Comparison of ENCODE assay signal across 8 cellular contexts in the genomic region with DNA sequence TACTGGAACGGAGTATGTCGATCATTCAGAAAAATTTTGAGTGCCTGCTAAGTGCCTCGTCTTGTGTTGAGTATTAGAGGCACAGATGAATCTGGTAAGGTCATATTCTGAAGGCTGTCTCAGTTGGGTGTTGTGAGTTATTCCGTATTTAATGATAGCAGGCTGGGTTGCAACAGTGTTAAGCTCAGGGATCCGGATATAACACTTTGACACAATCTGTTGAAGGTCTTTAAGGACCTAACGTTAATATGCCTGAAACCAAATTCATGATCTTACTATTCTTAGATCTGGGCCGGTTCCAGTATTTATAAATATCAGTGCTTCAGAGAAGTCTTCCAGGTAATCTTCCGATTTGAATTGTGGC. TPM values are rescaled to one million over a fixed set of nuclear protein-coding genes. Genes with fewer than 3 reads are reported as not detected.
A peak's percentile ranks its signal among the peaks of the same experiment; 100 is the strongest.
DNase-seq lines count a peak whose midpoint lies in the region; ATAC-seq and TF ChIP-seq lines count a peak whose summit lies in the region.

No MANE protein-coding gene starts in this region.

- H3K27ac ChIP-seq in muscle layer of colon (ENCODE audit: low read depth, low read length) = peak overlapping the region; percentile 71

- peaks cover 18 to 28% (median 20%) of the 10 kb centered on the region in 3 donors for H3K4me1 Mint-ChIP-seq in IgD-negative memory B cell

- H3K4me3 ChIP-seq in AG04449 (ENCODE audit: low read depth, low read length) (peak overlapping the region; percentile 99), choroid plexus epithelial cell (ENCODE audit: low read depth, low read length) (peak overlapping the region; percentile 91), muscle layer of colon (ENCODE audit: low read depth in 1 of 2, low read length in 2 of 2) (peak overlapping the region; percentile 96 to 97)

- peaks cover 16% of the 10 kb centered on the region for H3K36me3 ChIP-seq in muscle layer of colon (ENCODE audit: insufficient read depth, low read length)

- CTCF ChIA-PET in AG04449 (lab: Yijun Ruan, JAX) = interaction anchor here (0.6 to 2.1 kb wide), 8 partner anchors 9 to 287 kb away, joined by 3 to 10 read pairs (median 4); no protein-coding TSS in a partner anchor

- H3K27me3 Mint-ChIP-seq in IgD-negative memory B cell = no peaks in the 10 kb centered on the region

- no peak for ATAC-seq in omental fat pad (ENCODE audit: low FRiP score)

- peaks cover 19% of the 10 kb centered on the region for H3K4me1 ChIP-seq in muscle layer of colon (ENCODE audit: insufficient read depth, low read length)

- no peaks in the 10 kb centered on the region for H3K9me3 Mint-ChIP-seq in IgD-negative memory B cell

- peak overlapping the region; percentile 97 to 99 (median 99) for H3K4me3 Mint-ChIP-seq in IgD-negative memory B cell

- no peak for TF ChIP-seq CTCF in AG04449 (IDR thresholded peaks at IDR 0.05; ENCODE audit: insufficient read depth, low read length, missing control alignments)
- no peak for TF ChIP-seq CTCF in choroid plexus epithelial cell (conservative IDR thresholded peaks at IDR 0.05; ENCODE audit: low read depth, low read length)
- TF ChIP-seq CTCF in omental fat pad (IDR thresholded peaks at IDR 0.05) = no peak

- H3K36me3 Mint-ChIP-seq in IgD-negative memory B cell = no peaks in the 10 kb centered on the region

- H3K27me3 ChIP-seq in muscle layer of colon (ENCODE audit: control insufficient read depth in 1 of 2, insufficient read depth in 2 of 2, low read length in 2 of 2) = no peaks in the 10 kb centered on the region

- peak overlapping the region; percentile 96 for H3K9ac ChIP-seq in muscle layer of colon (ENCODE audit: low read length)

- POLR2A ChIA-PET in AG04449 (lab: Yijun Ruan, JAX) = interaction anchor here (1.0 to 1.5 kb wide), 3 partner anchors 8 to 22 kb away, joined by 3 to 4 read pairs (median 3); no protein-coding TSS in a partner anchor

- H3K27ac Mint-ChIP-seq in IgD-negative memory B cell = peak overlapping the region; percentile 91 to 100 (median 99)

- H3K9me3 ChIP-seq in muscle layer of colon (ENCODE audit: low read length) = no peaks in the 10 kb centered on the region

- DNase-seq in AG04449 (ENCODE audit: low read depth, low spot score) (no peak), choroid plexus epithelial cell (ENCODE audit: low read depth) (no peak), HUDEP-2 (lab: John Stamatoyannopoulos, UW; ENCODE audit: unreplicated experiment in 76 of 76) (no peak), omental fat pad (ENCODE audit: low spot score) (no peak), HK-2 (ENCODE audit: unreplicated experiment) (no peak), germinal center (ENCODE audit: low spot score) (no peak)

RNA-seq across cellular contexts. Expression of gene PRPF38A, which starts 0.6 kb away (rescaled TPM):
- 35.6 TPM for polyA plus RNA-seq in IgD-negative memory B cell
- 10 to 100 TPM; 10.7 to 24.0 (median 13.8) TPM for total RNA-seq in omental fat pad

RNA-seq across cellular contexts. Expression of gene ORC1, which starts 0.7 kb away (rescaled TPM):
- 0.15 TPM for polyA plus RNA-seq in IgD-negative memory B cell
- 1 to 10 TPM in 2 of 4 donors, under 1 TPM in 2; 0.25 to 1.6 (median 0.92) TPM for total RNA-seq in omental fat pad

RNA-seq across cellular contexts. Expression of gene CC2D1B, which starts 39.0 kb away (rescaled TPM):
- 8.8 TPM for polyA plus RNA-seq in IgD-negative memory B cell
- total RNA-seq in omental fat pad = 10 to 100 TPM; 23.8 to 33.9 (median 29.9) TPM
